9 cellular contexts compared by ENCODE assay signal in genomic region chr5:142516732-142517131, GRCh38.
"Had no signal": no experiment of that assay in that cellular context is flagged by ENCODE, and none has a peak within 500 bp of the region (broad histone marks: within the 10 kb centered on the region; RNA-seq: fewer than 3 reads in every experiment).

No MANE protein-coding gene starts in this region.

- H3K9ac ChIP-seq: GM23248, KMS-11 had no signal

- H3K4me3 ChIP-seq: GM23248, HAP-1 had no signal

- ATAC-seq: HCT116 had no signal

- H3K36me3 Mint-ChIP-seq: IgD-negative memory B cell had no signal

- H3K27ac ChIP-seq: GM23248, KMS-11 had no signal

- H3K36me3 ChIP-seq: HAP-1 had no signal

- DNase-seq: GM23248, GOT3, H7, KBM-7 had no signal

- H3K4me1 Mint-ChIP-seq: IgD-negative memory B cell had no signal

- H3K4me2 ChIP-seq: KMS-11 had no signal

- H3K9me3 ChIP-seq: HAP-1 had no signal

- H3K4me1 ChIP-seq: HAP-1 had no signal

- FAIRE-seq: HTR-8/SVneo had no signal

- H2AFZ ChIP-seq: GM23248 had no signal
